Comparison of ENCODE assay signal across 7 cellular contexts in genomic region chr9:34380511-34381315, GRCh38.
DNase-seq lines count a peak whose midpoint lies in the region; ATAC-seq and TF ChIP-seq lines count a peak whose summit lies in the region.

No MANE protein-coding gene starts in this region.

- H3K36me3 ChIP-seq in KMS-11 (ENCODE audit: insufficient read depth) (no peaks in the 10 kb centered on the region), SK-N-MC (ENCODE audit: insufficient read depth, low read length) (no peaks in the 10 kb centered on the region), neutrophil (no peaks in the 10 kb centered on the region)

- H3K27me3 ChIP-seq in KMS-11 (ENCODE audit: insufficient read depth, low read depth), result no peaks in the 10 kb centered on the region
- peaks cover 79% of the 10 kb centered on the region for H3K27me3 ChIP-seq in neutrophil

- ATAC-seq in GM18867 (IDR thresholded peaks at IDR 0.05; ENCODE audit: unreplicated experiment), result peak; percentile 31

- H3K9ac ChIP-seq in KMS-11 (no peak overlapping the region), SK-N-MC (ENCODE audit: insufficient read length) (no peak overlapping the region)

- H3K9me3 ChIP-seq in SK-N-MC (ENCODE audit: low read depth, low read length) (no peaks in the 10 kb centered on the region), neutrophil (no peaks in the 10 kb centered on the region)

- H3K27ac ChIP-seq in KMS-11 (no peak overlapping the region), SK-N-MC (no peak overlapping the region), neutrophil (peak overlapping the region; percentile 13)

- TF ChIP-seq CTCF in KMS-11 (conservative IDR thresholded peaks at IDR 0.05; ENCODE audit: low read depth, low read length) (no peak), neutrophil (IDR thresholded peaks at IDR 0.05) (no peak)

- H2AFZ ChIP-seq in KMS-11 (ENCODE audit: low read depth), result peak overlapping the region; percentile 86

- H3K4me1 ChIP-seq in KMS-11 (ENCODE audit: low read depth, poor library complexity, severe bottlenecking) (peaks cover 20% of the 10 kb centered on the region), neutrophil (ENCODE audit: control insufficient read depth in 1 of 2, insufficient read depth in 1 of 2, low read depth in 1 of 2, low read length in 1 of 2) (peaks cover 33 to 41% of the 10 kb centered on the region in 2 experiments)

- H3K4me2 ChIP-seq in KMS-11, result peak overlapping the region; percentile 82

- no peaks in the 10 kb centered on the region for H3K79me2 ChIP-seq in KMS-11 (ENCODE audit: insufficient read depth, low read depth)

- no peaks in the 10 kb centered on the region for H4K20me1 ChIP-seq in KMS-11 (ENCODE audit: insufficient read depth)

- no peak for DNase-seq in SK-N-MC (ENCODE audit: low read depth, low spot score)
- DNase-seq in activated naive CD4-positive, alpha-beta T cell treated with anti-CD3 and anti-CD28 coated beads, Interleukin-2, amount 50 U/mL, for 16 hours, result peak; percentile 74
- DNase-seq in globus pallidus (ENCODE audit: low spot score), result peak; percentile 78
- peak; percentile 58 for DNase-seq in superior temporal gyrus (ENCODE audit: extremely low spot score)

- H3K4me3 ChIP-seq in KMS-11 (IDR thresholded peaks at IDR 0.05; ENCODE audit: insufficient read depth, low read depth, low read length) (no peak overlapping the region), SK-N-MC (peak overlapping the region; percentile 67), neutrophil (ENCODE audit: low read depth in 1 of 2, low read length in 1 of 2) (peak overlapping the region; percentile 57 to 80)
